1 cellular context compared by ENCODE assay signal in the genomic region with DNA sequence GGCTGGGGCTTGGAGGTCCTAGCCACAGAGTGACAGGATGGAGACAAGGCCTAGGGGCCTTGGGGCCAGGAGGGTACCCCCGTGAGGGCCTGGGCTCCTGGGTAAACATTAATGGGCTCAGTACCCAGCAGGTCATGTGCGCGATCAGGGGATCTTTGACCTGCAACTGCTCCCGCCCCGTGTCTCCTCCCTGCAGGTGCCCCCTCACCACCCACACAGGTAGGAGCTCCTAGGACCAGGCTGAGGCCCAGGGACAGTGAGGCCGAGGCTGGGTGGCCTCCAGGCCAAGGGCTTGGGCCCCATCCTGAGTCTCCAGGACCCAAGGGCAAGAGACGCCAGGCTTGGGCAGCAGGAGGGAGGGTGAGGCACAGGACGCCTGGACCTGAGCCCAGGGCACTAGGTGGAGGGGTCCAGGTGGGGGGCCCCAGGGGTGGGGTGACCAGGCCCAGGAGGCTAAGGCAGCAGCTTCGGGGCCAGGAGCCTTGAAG.
A peak's percentile ranks its signal among the peaks of the same experiment; 100 is the strongest.
TF ChIP-seq lines count a peak whose summit lies in the region.

SLC34A3 (plus strand) TSS at position 182 of the 488 bp plus-strand sequence. CDS start 802 bp downstream, outside the sequence.

TF ChIP-seq in HepG2, 621 proteins besides CTCF, POLR2A, EP300 and RAD21 (continued from another document and continues in another):
- TF ChIP-seq PAXIP1 (CRISPR knock-in tag; conservative IDR thresholded peaks at IDR 0.05) (peak; percentile 7; the same call in 1 of the 2 replicates), NCOA1 (CRISPR knock-in tag; IDR thresholded peaks at IDR 0.05) (no peak), SNAPC2 (CRISPR knock-in tag; IDR thresholded peaks at IDR 0.05) (0 out of 2 replicates have a peak, but pooled peaks have one; percentile 45), GABPB1 (CRISPR knock-in tag; IDR thresholded peaks at IDR 0.05) (no peak), FOXJ3 (CRISPR knock-in tag; IDR thresholded peaks at IDR 0.05; ENCODE audit: borderline replicate concordance) (no peak), RARA (CRISPR knock-in tag; IDR thresholded peaks at IDR 0.05) (no peak), UBTF (CRISPR knock-in tag; IDR thresholded peaks at IDR 0.05) (no peak; the same call in 1 of the 2 replicates), ZNF691 (CRISPR knock-in tag; IDR thresholded peaks at IDR 0.05; ENCODE audit: borderline replicate concordance, low read depth) (no peak), CCDC6 (CRISPR knock-in tag; IDR thresholded peaks at IDR 0.05) (no peak), ZNF275 (CRISPR knock-in tag; IDR thresholded peaks at IDR 0.05; ENCODE audit: borderline replicate concordance) (no peak), ONECUT2 (CRISPR knock-in tag; IDR thresholded peaks at IDR 0.05) (no peak), SNAI1 (CRISPR knock-in tag; IDR thresholded peaks at IDR 0.05; ENCODE audit: borderline replicate concordance) (no peak), U2AF1 (optimal IDR thresholded peaks at IDR 0.05; ENCODE audit: low read depth, low read length) (no peak), FOXA1 (IDR thresholded peaks at IDR 0.05) (no peak), FOXA1 (CRISPR knock-in tag; IDR thresholded peaks at IDR 0.05) (no peak), ZSCAN12 (CRISPR knock-in tag; IDR thresholded peaks at IDR 0.05) (no peak), HNF4A (CRISPR knock-in tag; IDR thresholded peaks at IDR 0.05) (no peak; the same call in 1 of the 2 replicates), ZNF12 (CRISPR knock-in tag; IDR thresholded peaks at IDR 0.05) (no peak), ZBTB43 (CRISPR knock-in tag; conservative IDR thresholded peaks at IDR 0.05) (no peak), PAF1 (CRISPR knock-in tag; IDR thresholded peaks at IDR 0.05) (0 out of 2 replicates have a peak, but pooled peaks have one; percentile 7), SSRP1 (CRISPR knock-in tag; IDR thresholded peaks at IDR 0.05) (no peak), NFATC3 (CRISPR knock-in tag; IDR thresholded peaks at IDR 0.05) (no peak), TFE3 (CRISPR knock-in tag; IDR thresholded peaks at IDR 0.05) (peak; percentile 39; the same call in 1 of the 2 replicates), KDM5A (IDR thresholded peaks at IDR 0.05; ENCODE audit: borderline replicate concordance, low read length) (no peak), ZFP41 (CRISPR knock-in tag; IDR thresholded peaks at IDR 0.05; ENCODE audit: borderline replicate concordance) (no peak), TBX3 (IDR thresholded peaks at IDR 0.05; ENCODE audit: borderline replicate concordance) (no peak)
- TF ChIP-seq, protein P1, sequence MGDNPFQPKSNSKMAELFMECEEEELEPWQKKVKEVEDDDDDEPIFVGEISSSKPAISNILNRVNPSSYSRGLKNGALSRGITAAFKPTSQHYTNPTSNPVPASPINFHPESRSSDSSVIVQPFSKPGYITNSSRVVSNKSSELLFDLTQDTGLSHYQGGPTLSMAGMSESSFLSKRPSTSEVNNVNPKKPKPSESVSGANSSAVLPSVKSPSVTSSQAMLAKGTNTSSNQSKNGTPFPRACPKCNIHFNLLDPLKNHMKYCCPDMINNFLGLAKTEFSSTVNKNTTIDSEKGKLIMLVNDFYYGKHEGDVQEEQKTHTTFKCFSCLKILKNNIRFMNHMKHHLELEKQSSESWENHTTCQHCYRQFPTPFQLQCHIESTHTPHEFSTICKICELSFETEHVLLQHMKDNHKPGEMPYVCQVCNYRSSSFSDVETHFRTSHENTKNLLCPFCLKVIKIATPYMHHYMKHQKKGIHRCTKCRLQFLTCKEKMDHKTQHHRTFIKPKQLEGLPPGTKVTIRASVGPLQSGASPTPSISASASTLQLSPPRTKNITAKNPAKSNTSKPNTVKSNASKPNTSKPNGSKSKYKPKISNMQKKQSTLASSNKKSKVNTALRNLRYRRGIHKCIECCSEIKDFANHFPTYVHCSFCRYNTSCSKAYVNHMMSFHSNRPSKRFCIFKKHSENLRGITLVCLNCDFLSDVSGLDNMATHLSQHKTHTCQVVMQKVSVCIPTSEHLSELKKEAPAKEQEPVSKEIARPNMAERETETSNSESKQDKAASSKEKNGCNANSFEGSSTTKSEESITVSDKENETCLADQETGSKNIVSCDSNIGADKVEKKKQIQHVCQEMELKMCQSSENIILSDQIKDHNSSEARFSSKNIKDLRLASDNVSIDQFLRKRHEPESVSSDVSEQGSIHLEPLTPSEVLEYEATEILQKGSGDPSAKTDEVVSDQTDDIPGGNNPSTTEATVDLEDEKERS (CRISPR knock-in tag; IDR thresholded peaks at IDR 0.05) = no peak
- TF ChIP-seq, protein P2, sequence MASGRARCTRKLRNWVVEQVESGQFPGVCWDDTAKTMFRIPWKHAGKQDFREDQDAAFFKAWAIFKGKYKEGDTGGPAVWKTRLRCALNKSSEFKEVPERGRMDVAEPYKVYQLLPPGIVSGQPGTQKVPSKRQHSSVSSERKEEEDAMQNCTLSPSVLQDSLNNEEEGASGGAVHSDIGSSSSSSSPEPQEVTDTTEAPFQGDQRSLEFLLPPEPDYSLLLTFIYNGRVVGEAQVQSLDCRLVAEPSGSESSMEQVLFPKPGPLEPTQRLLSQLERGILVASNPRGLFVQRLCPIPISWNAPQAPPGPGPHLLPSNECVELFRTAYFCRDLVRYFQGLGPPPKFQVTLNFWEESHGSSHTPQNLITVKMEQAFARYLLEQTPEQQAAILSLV (CRISPR knock-in tag; IDR thresholded peaks at IDR 0.05; ENCODE audit: borderline replicate concordance) = no peak
- TF ChIP-seq, protein P3, sequence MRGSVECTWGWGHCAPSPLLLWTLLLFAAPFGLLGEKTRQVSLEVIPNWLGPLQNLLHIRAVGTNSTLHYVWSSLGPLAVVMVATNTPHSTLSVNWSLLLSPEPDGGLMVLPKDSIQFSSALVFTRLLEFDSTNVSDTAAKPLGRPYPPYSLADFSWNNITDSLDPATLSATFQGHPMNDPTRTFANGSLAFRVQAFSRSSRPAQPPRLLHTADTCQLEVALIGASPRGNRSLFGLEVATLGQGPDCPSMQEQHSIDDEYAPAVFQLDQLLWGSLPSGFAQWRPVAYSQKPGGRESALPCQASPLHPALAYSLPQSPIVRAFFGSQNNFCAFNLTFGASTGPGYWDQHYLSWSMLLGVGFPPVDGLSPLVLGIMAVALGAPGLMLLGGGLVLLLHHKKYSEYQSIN (CRISPR knock-in tag; IDR thresholded peaks at IDR 0.05; ENCODE audit: borderline replicate concordance) = no peak
- TF ChIP-seq, protein P4, sequence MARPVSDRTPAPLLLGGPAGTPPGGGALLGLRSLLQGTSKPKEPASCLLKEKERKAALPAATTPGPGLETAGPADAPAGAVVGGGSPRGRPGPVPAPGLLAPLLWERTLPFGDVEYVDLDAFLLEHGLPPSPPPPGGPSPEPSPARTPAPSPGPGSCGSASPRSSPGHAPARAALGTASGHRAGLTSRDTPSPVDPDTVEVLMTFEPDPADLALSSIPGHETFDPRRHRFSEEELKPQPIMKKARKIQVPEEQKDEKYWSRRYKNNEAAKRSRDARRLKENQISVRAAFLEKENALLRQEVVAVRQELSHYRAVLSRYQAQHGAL (CRISPR knock-in tag; IDR thresholded peaks at IDR 0.05; ENCODE audit: not compliant biosample characterization) = no peak
- TF ChIP-seq, protein P5, sequence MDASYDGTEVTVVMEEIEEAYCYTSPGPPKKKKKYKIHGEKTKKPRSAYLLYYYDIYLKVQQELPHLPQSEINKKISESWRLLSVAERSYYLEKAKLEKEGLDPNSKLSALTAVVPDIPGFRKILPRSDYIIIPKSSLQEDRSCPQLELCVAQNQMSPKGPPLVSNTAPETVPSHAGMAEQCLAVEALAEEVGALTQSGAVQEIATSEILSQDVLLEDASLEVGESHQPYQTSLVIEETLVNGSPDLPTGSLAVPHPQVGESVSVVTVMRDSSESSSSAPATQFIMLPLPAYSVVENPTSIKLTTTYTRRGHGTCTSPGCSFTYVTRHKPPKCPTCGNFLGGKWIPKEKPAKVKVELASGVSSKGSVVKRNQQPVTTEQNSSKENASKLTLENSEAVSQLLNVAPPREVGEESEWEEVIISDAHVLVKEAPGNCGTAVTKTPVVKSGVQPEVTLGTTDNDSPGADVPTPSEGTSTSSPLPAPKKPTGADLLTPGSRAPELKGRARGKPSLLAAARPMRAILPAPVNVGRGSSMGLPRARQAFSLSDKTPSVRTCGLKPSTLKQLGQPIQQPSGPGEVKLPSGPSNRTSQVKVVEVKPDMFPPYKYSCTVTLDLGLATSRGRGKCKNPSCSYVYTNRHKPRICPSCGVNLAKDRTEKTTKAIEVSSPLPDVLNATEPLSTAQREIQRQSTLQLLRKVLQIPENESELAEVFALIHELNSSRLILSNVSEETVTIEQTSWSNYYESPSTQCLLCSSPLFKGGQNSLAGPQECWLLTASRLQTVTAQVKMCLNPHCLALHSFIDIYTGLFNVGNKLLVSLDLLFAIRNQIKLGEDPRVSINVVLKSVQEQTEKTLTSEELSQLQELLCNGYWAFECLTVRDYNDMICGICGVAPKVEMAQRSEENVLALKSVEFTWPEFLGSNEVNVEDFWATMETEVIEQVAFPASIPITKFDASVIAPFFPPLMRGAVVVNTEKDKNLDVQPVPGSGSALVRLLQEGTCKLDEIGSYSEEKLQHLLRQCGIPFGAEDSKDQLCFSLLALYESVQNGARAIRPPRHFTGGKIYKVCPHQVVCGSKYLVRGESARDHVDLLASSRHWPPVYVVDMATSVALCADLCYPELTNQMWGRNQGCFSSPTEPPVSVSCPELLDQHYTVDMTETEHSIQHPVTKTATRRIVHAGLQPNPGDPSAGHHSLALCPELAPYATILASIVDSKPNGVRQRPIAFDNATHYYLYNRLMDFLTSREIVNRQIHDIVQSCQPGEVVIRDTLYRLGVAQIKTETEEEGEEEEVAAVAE (CRISPR knock-in tag; IDR thresholded peaks at IDR 0.05; ENCODE audit: borderline replicate concordance) = no peak
